ENCODE assay signal across 25 cellular contexts in the genomic region with DNA sequence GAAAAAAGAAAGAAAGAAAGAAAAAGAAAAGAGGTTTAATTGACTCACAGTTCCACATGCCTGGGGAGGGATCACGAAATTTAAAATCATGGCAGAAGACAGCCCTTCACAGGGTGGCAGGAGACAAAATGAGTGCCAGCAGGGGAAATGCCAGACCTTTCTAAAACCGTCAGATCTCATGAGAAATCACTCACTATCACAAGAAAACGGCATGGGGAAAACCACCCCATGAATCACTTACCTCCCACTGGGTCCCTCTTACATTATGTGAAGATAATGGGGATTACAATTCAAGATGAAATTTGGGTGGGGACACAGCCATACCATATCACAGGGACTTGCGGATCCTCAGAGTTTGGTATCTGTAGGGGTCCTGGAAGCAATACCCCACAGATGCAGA.
"Had no signal": no experiment of that assay in that cellular context is flagged by ENCODE, and none has a peak within 500 bp of the region (broad histone marks: within the 10 kb centered on the region; RNA-seq: fewer than 3 reads in every experiment).

No MANE protein-coding gene starts in this region.

- H3K27me3 Mint-ChIP-seq: stimulated activated naive CD8-positive, alpha-beta T cell treated with anti-CD3 and anti-CD28 coated beads, Interleukin-15, amount 100 ng/mL, for 72 hours had no signal

- H3K4me3 Mint-ChIP-seq: endodermal cell; memory B cell; nephron; stimulated activated naive B cell treated with anti-CD40 and anti-IgM and Interleukin-4, amounts not matched to agents 10 μg/mL and 1 μg/mL and 100 μg/mL, for 72 hours; stimulated activated naive CD8-positive, alpha-beta T cell treated with anti-CD3 and anti-CD28 coated beads, Interleukin-15, amount 100 ng/mL, for 72 hours had no signal

- H3K36me3 Mint-ChIP-seq: memory B cell had no signal

- FAIRE-seq: endothelial cell of umbilical vein, kidney had no signal

- H3K27ac Mint-ChIP-seq: endodermal cell; memory B cell; stimulated activated naive B cell treated with anti-CD40 and anti-IgM and Interleukin-4, amounts not matched to agents 10 μg/mL and 1 μg/mL and 100 μg/mL, for 72 hours; stimulated activated naive CD8-positive, alpha-beta T cell treated with anti-CD3 and anti-CD28 coated beads, Interleukin-15, amount 100 ng/mL, for 72 hours had no signal

- H3K4me1 Mint-ChIP-seq: memory B cell; stimulated activated naive CD8-positive, alpha-beta T cell treated with anti-CD3 and anti-CD28 coated beads, Interleukin-15, amount 100 ng/mL, for 72 hours had no signal

- H3K4me3 ChIP-seq: coronary artery, hepatocyte, left ventricle myocardium inferior, lower lobe of right lung, psoas muscle, spleen, testis, tibial nerve, upper lobe of right lung had no signal

- ATAC-seq: left cardiac atrium; lower lobe of right lung; psoas muscle; sciatic nerve; stimulated activated naive CD8-positive, alpha-beta T cell treated with anti-CD3 and anti-CD28 coated beads, Interleukin-15, amount 100 ng/mL, for 72 hours; upper lobe of right lung had no signal

- DNase-seq: effector CD4-positive, alpha-beta T cell; endodermal cell; foreskin melanocyte; kidney; left cardiac atrium; left ventricle myocardium inferior; lower lobe of right lung; midbrain; psoas muscle; retina; spleen; stimulated activated CD4-positive, alpha-beta T cell treated with anti-CD3 and anti-CD28 coated beads, Interleukin-15, amount 100 ng/mL, for 24 hours; stimulated activated CD4-positive, alpha-beta T cell treated with anti-CD3 and anti-CD28 coated beads, Interleukin-1b, Interleukin-23, amount 100 ng/mL, for 48 hours; stimulated activated CD4-positive, alpha-beta T cell treated with anti-CD3 and anti-CD28 coated beads, Interleukin-4, amount 100 ng/mL, for 24 hours; stimulated activated naive B cell treated with anti-CD40 and anti-IgM and Interleukin-4, amounts not matched to agents 10 μg/mL and 1 μg/mL and 100 μg/mL, for 72 hours; stimulated activated naive CD8-positive, alpha-beta T cell treated with anti-CD3 and anti-CD28 coated beads, Interleukin-15, amount 100 ng/mL, for 72 hours; testis; upper lobe of right lung had no signal
